21 cellular contexts compared by ENCODE assay signal in the genomic region with DNA sequence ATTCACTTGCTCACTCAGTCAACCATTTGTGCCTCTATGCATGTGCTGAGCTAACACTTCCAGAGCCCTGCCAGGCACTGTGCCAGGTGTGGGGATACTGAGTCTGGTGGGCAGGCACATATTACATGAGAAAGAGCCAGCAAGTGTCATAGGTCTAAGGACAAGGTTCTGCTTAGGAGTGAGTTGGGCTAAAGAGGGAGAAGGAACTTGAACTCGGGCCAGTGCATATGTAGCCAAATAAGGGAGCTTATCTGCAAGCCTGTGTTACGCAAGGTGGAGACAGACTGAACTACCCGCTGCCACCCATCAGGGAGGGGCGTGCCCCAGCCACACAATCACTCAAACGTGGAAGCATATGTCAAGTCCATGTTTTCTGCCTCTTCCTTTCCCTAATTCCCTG.
DNase-seq lines count a peak whose midpoint lies in the region; ATAC-seq and TF ChIP-seq lines count a peak whose summit lies in the region.
"Had no signal": no experiment of that assay in that cellular context is flagged by ENCODE, and none has a peak within 500 bp of the region (broad histone marks: within the 10 kb centered on the region; RNA-seq: fewer than 3 reads in every experiment).

No MANE protein-coding gene starts in this region.

- H3K27ac ChIP-seq in right atrium auricular region, result no peak overlapping the region
- no peak overlapping the region for H3K27ac ChIP-seq in colonic mucosa
- H3K27ac ChIP-seq in lower lobe of right lung, result no peak overlapping the region
- H3K27ac ChIP-seq: A549, C4-2B, tibial nerve had no signal

- H3K4me1 ChIP-seq in right atrium auricular region, result peaks cover 0 to 20% of the 10 kb centered on the region in 2 donors
- H3K4me1 ChIP-seq in colonic mucosa, result no peaks in the 10 kb centered on the region
- peaks cover 13% of the 10 kb centered on the region for H3K4me1 ChIP-seq in lower lobe of right lung
- H3K4me1 ChIP-seq: tibial nerve had no signal

- peak; percentile 93 for ATAC-seq in Right ventricle myocardium inferior
- peak; percentile 78 to 81 for ATAC-seq in lower lobe of right lung
- no peak for ATAC-seq in HG03432 (IDR thresholded peaks at IDR 0.05; ENCODE audit: unreplicated experiment)
- ATAC-seq: A549; activated T-cell treated with anti-CD3 and anti-CD28 coated beads, Interleukin-2, amount 50 U/mL, for 72 hours; HCT116; stimulated activated naive B cell treated with anti-CD40 and anti-IgM and Interleukin-4, amounts not matched to agents 10 μg/mL and 1 μg/mL and 100 μg/mL, for 72 hours had no signal

- H3K4me3 ChIP-seq in right atrium auricular region, result no peak overlapping the region
- H3K4me3 ChIP-seq in colonic mucosa, result no peak overlapping the region
- no peak overlapping the region for H3K4me3 ChIP-seq in lower lobe of right lung
- H3K4me3 ChIP-seq: A549, MG63, tibial nerve had no signal

- peak; percentile 66 for DNase-seq in Right ventricle myocardium inferior (ENCODE audit: missing footprints)
- DNase-seq in right atrium auricular region (ENCODE audit: low spot score), result no peak
- DNase-seq in colonic mucosa, result peak; percentile 63
- peak; percentile 58 for DNase-seq in lower lobe of right lung
- no peak for DNase-seq in amniotic stem cell (lab: John Stamatoyannopoulos, UW)
- DNase-seq in NCI-H1694 (lab: John Stamatoyannopoulos, UW), result no peak
- DNase-seq in SHP77 (lab: John Stamatoyannopoulos, UW), result no peak
- DNase-seq: activated CD4-positive, CD25-positive, alpha-beta regulatory T cell; activated T-cell treated with anti-CD3 and anti-CD28 coated beads, Interleukin-2, amount 50 U/mL, for 72 hours; endodermal cell; immature natural killer cell; MG63; naive B cell; NCI-H187; stimulated activated naive B cell treated with anti-CD40 and anti-IgM and Interleukin-4, amounts not matched to agents 10 μg/mL and 1 μg/mL and 100 μg/mL, for 72 hours; T-helper 2 cell had no signal

- intact Hi-C loops in Right ventricle myocardium inferior (cut with DNase I), result loop anchor here (2.0 to 5.0 kb wide), 2 partner anchors 13 to 59 kb away; no protein-coding TSS in a partner anchor
- intact Hi-C loops in colonic mucosa (cut with DNase I), result no loop called here
- intact Hi-C loops in lower lobe of right lung (cut with DNase I), result no loop called here

- no peak overlapping the region for H3K9ac ChIP-seq in colonic mucosa (ENCODE audit: low read depth in 2 of 2, low read length in 2 of 2)

- H3K36me3 ChIP-seq in right atrium auricular region, result no peaks in the 10 kb centered on the region
- H3K36me3 ChIP-seq in colonic mucosa, result no peaks in the 10 kb centered on the region
- H3K36me3 ChIP-seq in lower lobe of right lung, result no peaks in the 10 kb centered on the region
- H3K36me3 ChIP-seq: MG63, tibial nerve had no signal

- TF ChIP-seq CTCF in right atrium auricular region (IDR thresholded peaks at IDR 0.05), result no peak
- no peak for TF ChIP-seq CTCF in colonic mucosa (IDR thresholded peaks at IDR 0.05)
- TF ChIP-seq CTCF in lower lobe of right lung (IDR thresholded peaks at IDR 0.05), result no peak

- no peaks in the 10 kb centered on the region for H3K27me3 ChIP-seq in right atrium auricular region
- no peaks in the 10 kb centered on the region for H3K27me3 ChIP-seq in colonic mucosa
- H3K27me3 ChIP-seq in lower lobe of right lung (ENCODE audit: low read depth), result no peaks in the 10 kb centered on the region
- H3K27me3 ChIP-seq: MG63, tibial nerve had no signal

- H3K9me3 ChIP-seq in right atrium auricular region, result no peaks in the 10 kb centered on the region
- no peaks in the 10 kb centered on the region for H3K9me3 ChIP-seq in colonic mucosa
- no peaks in the 10 kb centered on the region for H3K9me3 ChIP-seq in lower lobe of right lung
- H3K9me3 ChIP-seq: A549, MG63 had no signal

Comparison
In these comparisons a context has a peak if more than half of its experiments do, and no peak if none do; other contexts are left out.
1. DNase-seq: peak in Right ventricle myocardium inferior (single experiment), colonic mucosa (single experiment) and lower lobe of right lung (single experiment); none in right atrium auricular region (single experiment), amniotic stem cell (single experiment), NCI-H1694 (single experiment) and SHP77 (0 of 2).